In genomic region chr12:88579941-88580871, GRCh38 we compare ENCODE assay signal across 1 cellular context.
TF ChIP-seq lines count a peak whose summit lies in the region.

Gene KITLG, minus strand, starts transcription at chr12:88580471. Its CDS starts 193 bp downstream, at chr12:88580278.

TF ChIP-seq in HepG2, 621 proteins besides CTCF, POLR2A, EP300 and RAD21 (continued from another document and continues in another):
- TF ChIP-seq ETS1 (CRISPR knock-in tag; IDR thresholded peaks at IDR 0.05) = no peak
- TF ChIP-seq ZBTB49 (CRISPR knock-in tag; IDR thresholded peaks at IDR 0.05; ENCODE audit: borderline replicate concordance) = no peak
- no peak for TF ChIP-seq CREM (IDR thresholded peaks at IDR 0.05)
- no peak for TF ChIP-seq CREM (CRISPR knock-in tag; IDR thresholded peaks at IDR 0.05)
- no peak for TF ChIP-seq ZNF136 (CRISPR knock-in tag; IDR thresholded peaks at IDR 0.05; ENCODE audit: low read depth)
- TF ChIP-seq RFX3 (CRISPR knock-in tag; IDR thresholded peaks at IDR 0.05) = no peak
- no peak for TF ChIP-seq ZNF614 (CRISPR knock-in tag; IDR thresholded peaks at IDR 0.05; ENCODE audit: borderline replicate concordance)
- no peak for TF ChIP-seq ZEB1 (IDR thresholded peaks at IDR 0.05; ENCODE audit: insufficient replicate concordance, low read depth)
- TF ChIP-seq PCBP1 (IDR thresholded peaks at IDR 0.05; ENCODE audit: borderline replicate concordance, low read depth, low read length) = no peak
- no peak for TF ChIP-seq ZNF335 (CRISPR knock-in tag; IDR thresholded peaks at IDR 0.05)
- TF ChIP-seq ZNF180 (CRISPR knock-in tag; IDR thresholded peaks at IDR 0.05; ENCODE audit: borderline replicate concordance, low read depth) = no peak
- TF ChIP-seq ZNF121 (CRISPR knock-in tag; IDR thresholded peaks at IDR 0.05) = no peak
- TF ChIP-seq POGZ (CRISPR knock-in tag; IDR thresholded peaks at IDR 0.05) = no peak
- no peak for TF ChIP-seq HOXD1 (CRISPR knock-in tag; IDR thresholded peaks at IDR 0.05)
- TF ChIP-seq SNAPC4 (CRISPR knock-in tag; IDR thresholded peaks at IDR 0.05) = no peak
- no peak for TF ChIP-seq MAF1 (CRISPR knock-in tag; IDR thresholded peaks at IDR 0.05; ENCODE audit: borderline replicate concordance)
- TF ChIP-seq ONECUT2 (CRISPR knock-in tag; IDR thresholded peaks at IDR 0.05) = no peak
- no peak for TF ChIP-seq CREBL2 (CRISPR knock-in tag; IDR thresholded peaks at IDR 0.05; ENCODE audit: borderline replicate concordance)
- no peak for TF ChIP-seq NR0B2 (CRISPR knock-in tag; IDR thresholded peaks at IDR 0.05)
- no peak for TF ChIP-seq ZNF672 (CRISPR knock-in tag; IDR thresholded peaks at IDR 0.05)
- TF ChIP-seq FOXA3 (CRISPR knock-in tag; IDR thresholded peaks at IDR 0.05) = no peak
- no peak for TF ChIP-seq SOX5 (CRISPR knock-in tag; IDR thresholded peaks at IDR 0.05; ENCODE audit: borderline replicate concordance)
- peak; percentile 46; the same call in 1 of the 2 replicates for TF ChIP-seq ZNF788 (CRISPR knock-in tag; IDR thresholded peaks at IDR 0.05; ENCODE audit: borderline replicate concordance)
- no peak for TF ChIP-seq ZNF383 (CRISPR knock-in tag; IDR thresholded peaks at IDR 0.05; ENCODE audit: borderline replicate concordance)
- TF ChIP-seq LRRFIP1 (CRISPR knock-in tag; conservative IDR thresholded peaks at IDR 0.05) = no peak
- no peak for TF ChIP-seq SSRP1 (CRISPR knock-in tag; IDR thresholded peaks at IDR 0.05)
- no peak for TF ChIP-seq ZNF326 (CRISPR knock-in tag; IDR thresholded peaks at IDR 0.05; ENCODE audit: borderline replicate concordance)
- no peak for TF ChIP-seq ZBTB20 (CRISPR knock-in tag; IDR thresholded peaks at IDR 0.05; ENCODE audit: borderline replicate concordance, low read depth)
- TF ChIP-seq MZF1 (CRISPR knock-in tag; IDR thresholded peaks at IDR 0.05; ENCODE audit: borderline replicate concordance) = no peak
- TF ChIP-seq TAF15 (IDR thresholded peaks at IDR 0.05; ENCODE audit: low read depth, low read length, poor library complexity, severe bottlenecking) = no peak
- no peak for TF ChIP-seq ZBTB44 (CRISPR knock-in tag; IDR thresholded peaks at IDR 0.05)
- TF ChIP-seq CBX2 (IDR thresholded peaks at IDR 0.05; ENCODE audit: low read depth, low read length) = no peak
- no peak for TF ChIP-seq CBX2 (CRISPR knock-in tag; IDR thresholded peaks at IDR 0.05; ENCODE audit: low read depth)
- no peak for TF ChIP-seq GFI1 (CRISPR knock-in tag; IDR thresholded peaks at IDR 0.05; ENCODE audit: borderline replicate concordance)
- TF ChIP-seq ZFP91 (CRISPR knock-in tag; IDR thresholded peaks at IDR 0.05; ENCODE audit: borderline replicate concordance) = peak; percentile 79; the same call in 1 of the 2 replicates
- TF ChIP-seq PITX1 (CRISPR knock-in tag; IDR thresholded peaks at IDR 0.05) = no peak
- TF ChIP-seq ZNF343 (CRISPR knock-in tag; IDR thresholded peaks at IDR 0.05) = 0 out of 2 replicates have a peak, but pooled peaks have one; percentile 42
- no peak for TF ChIP-seq FOXK1 (CRISPR knock-in tag; IDR thresholded peaks at IDR 0.05; ENCODE audit: borderline replicate concordance, low read depth)
- TF ChIP-seq ZMAT5 (CRISPR knock-in tag; IDR thresholded peaks at IDR 0.05; ENCODE audit: borderline replicate concordance, low read depth) = no peak
- 0 out of 4 replicates have a peak, but pooled peaks of 1 of the 2 experiments have one; percentile 48 for TF ChIP-seq HMGXB4 (CRISPR knock-in tag; IDR thresholded peaks at IDR 0.05; ENCODE audit: borderline replicate concordance in 1 of 2, low read depth in 1 of 2)
- no peak for TF ChIP-seq RFX1 (IDR thresholded peaks at IDR 0.05)
- no peak for TF ChIP-seq ZNF770 (CRISPR knock-in tag; IDR thresholded peaks at IDR 0.05)
- TF ChIP-seq DR1 (CRISPR knock-in tag; IDR thresholded peaks at IDR 0.05) = peak; percentile 94
